13 cellular contexts compared by ENCODE assay signal in the genomic region with DNA sequence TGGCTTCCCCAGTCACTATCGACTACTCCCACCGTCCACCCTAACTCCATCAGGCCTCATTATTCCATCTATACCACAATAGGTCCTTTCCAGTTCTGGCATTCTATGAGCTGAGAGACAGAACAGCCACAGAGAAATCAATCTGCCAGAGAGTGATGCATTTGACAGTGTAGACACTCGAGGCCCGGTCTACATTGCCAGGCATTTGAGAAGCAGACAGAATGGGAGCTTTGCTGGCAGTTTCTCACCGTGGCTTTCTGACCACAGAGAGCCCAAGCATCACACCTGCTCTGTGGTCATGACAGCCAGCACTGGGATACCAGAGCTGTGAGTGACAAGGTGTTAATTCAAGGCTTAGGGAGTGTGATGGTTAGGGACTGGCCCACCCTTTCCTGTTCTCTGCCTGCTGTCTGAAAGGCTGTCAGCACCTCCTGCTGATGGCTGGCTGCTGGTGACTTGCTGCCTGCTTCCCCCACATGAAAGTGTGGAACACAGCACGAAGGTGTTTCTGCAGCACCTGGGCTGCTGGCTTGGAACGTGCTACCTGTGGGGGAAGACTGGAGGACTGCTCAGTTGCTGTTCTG.
DNase-seq lines count a peak whose midpoint lies in the region; ATAC-seq and TF ChIP-seq lines count a peak whose summit lies in the region.
"Had no signal": no experiment of that assay in that cellular context is flagged by ENCODE, and none has a peak within 500 bp of the region (broad histone marks: within the 10 kb centered on the region; RNA-seq: fewer than 3 reads in every experiment).

No MANE protein-coding gene starts in this region.

- H3K27ac Mint-ChIP-seq in brain = peak overlapping the region; percentile 12 to 61 (median 40)

- H3K36me3 Mint-ChIP-seq in brain = no peaks in the 10 kb centered on the region

- TF ChIP-seq CTCF in brain (conservative IDR thresholded peaks at IDR 0.05) (no peak), tibial artery (IDR thresholded peaks at IDR 0.05) (no peak)

- H3K27me3 ChIP-seq in tibial artery = peaks cover 0 to 3% of the 10 kb centered on the region in 2 donors
- H3K27me3 ChIP-seq: BLaER1, foreskin keratinocyte, neutrophil had no signal

- H3K4me1 Mint-ChIP-seq in brain = peaks cover 53% of the 10 kb centered on the region

- no peaks in the 10 kb centered on the region for H3K4me1 ChIP-seq in tibial artery
- H3K4me1 ChIP-seq: BLaER1, foreskin keratinocyte had no signal

- no peak overlapping the region for H3K27ac ChIP-seq in tibial artery
- H3K27ac ChIP-seq: BLaER1, foreskin keratinocyte, neutrophil had no signal

- H3K27me3 Mint-ChIP-seq in brain = peaks cover 7% of the 10 kb centered on the region

- ATAC-seq in GM19468 (IDR thresholded peaks at IDR 0.05; ENCODE audit: extremely low read depth, unreplicated experiment) (peak; percentile 54), HG03520 (IDR thresholded peaks at IDR 0.05; ENCODE audit: unreplicated experiment) (peak; percentile 66)
- ATAC-seq: foreskin keratinocyte, HepG2 had no signal

- no peaks in the 10 kb centered on the region for H3K9me3 ChIP-seq in tibial artery
- H3K9me3 ChIP-seq: BLaER1, neutrophil had no signal

- no peak overlapping the region for H3K4me3 ChIP-seq in tibial artery
- H3K4me3 ChIP-seq: BLaER1 had no signal

- peak overlapping the region in 1 of 5 experiments; percentile 2 for H3K4me3 Mint-ChIP-seq in brain

- no peaks in the 10 kb centered on the region for H3K36me3 ChIP-seq in tibial artery
- H3K36me3 ChIP-seq: BLaER1, neutrophil had no signal

- intact Hi-C loops in tibial artery (cut with DNase I; ENCODE audit: low total_unique reads) = no loop called here

- H3K9me3 Mint-ChIP-seq in brain = no peaks in the 10 kb centered on the region

- DNase-seq in Daoy (ENCODE audit: low read depth) = peak; percentile 10
- no peak for DNase-seq in activated T-cell treated with anti-CD3 and anti-CD28 coated beads, Interleukin-2, amount 50 U/mL, for 1 hour
- DNase-seq in tibial artery = no peak
- DNase-seq in putamen (ENCODE audit: low spot score) = no peak
- DNase-seq in NCI-H226 = no peak
- DNase-seq: activated CD4-positive, alpha-beta T cell treated with anti-CD3 and anti-CD28 coated beads, Interleukin-2, amount 50 U/mL, for 1 hour; foreskin keratinocyte had no signal
